Comparison of ENCODE assay signal across 9 cellular contexts in the genomic region with DNA sequence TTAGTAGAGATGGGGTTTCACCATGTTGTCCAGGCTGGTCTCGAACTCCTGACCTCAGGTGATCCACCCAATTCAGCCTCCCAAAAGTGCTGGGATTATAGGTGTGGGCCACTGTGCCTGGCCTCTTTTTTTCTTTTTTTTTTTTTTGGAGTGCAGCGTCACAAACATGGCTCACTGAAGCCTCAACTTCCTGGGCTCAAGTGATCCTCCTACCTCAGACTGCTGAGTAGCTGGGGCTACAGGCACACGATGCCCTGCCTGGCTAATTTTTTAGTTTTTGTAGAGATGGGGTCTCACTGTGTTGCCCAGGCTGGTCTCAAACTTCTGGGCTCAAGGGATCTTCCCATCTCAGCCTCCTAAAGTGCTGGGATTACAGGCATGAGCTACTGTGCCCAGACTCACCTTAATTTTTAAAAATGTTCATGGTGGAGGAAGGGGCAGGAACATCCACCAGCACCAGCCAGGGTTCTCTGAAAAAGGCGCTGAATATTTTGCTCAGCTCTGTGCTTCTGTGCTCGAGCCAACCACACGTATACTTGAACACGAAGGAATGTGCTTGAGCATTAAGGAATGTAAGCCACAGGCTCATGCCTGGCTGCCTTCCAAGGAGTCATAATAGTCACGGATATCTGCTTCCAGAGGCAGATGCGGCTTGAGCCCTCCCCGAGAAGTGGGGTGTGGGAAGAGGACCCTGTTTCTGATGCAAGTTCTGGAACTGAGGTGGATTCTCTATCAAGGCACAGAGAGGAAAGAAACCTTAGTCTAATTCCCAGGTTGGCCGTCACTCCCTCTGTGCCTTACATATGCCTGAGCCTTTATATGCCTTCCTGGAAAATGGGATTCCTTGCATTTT.
DNase-seq lines count a peak whose midpoint lies in the region; ATAC-seq and TF ChIP-seq lines count a peak whose summit lies in the region.
"Had no signal": no experiment of that assay in that cellular context is flagged by ENCODE, and none has a peak within 500 bp of the region (broad histone marks: within the 10 kb centered on the region; RNA-seq: fewer than 3 reads in every experiment).

No MANE protein-coding gene starts in this region.

- ATAC-seq in GM19035 (IDR thresholded peaks at IDR 0.05; ENCODE audit: unreplicated experiment) (no peak), GM21723 (IDR thresholded peaks at IDR 0.05; ENCODE audit: unreplicated experiment) (no peak), HG02885 (IDR thresholded peaks at IDR 0.05; ENCODE audit: poor library complexity, unreplicated experiment) (no peak)
- ATAC-seq: naive thymus-derived CD4-positive, alpha-beta T cell had no signal

- no peaks in the 10 kb centered on the region for H3K36me3 ChIP-seq in mesodermal cell (ENCODE audit: control insufficient read depth, insufficient read depth, low read length)

- H3K27me3 Mint-ChIP-seq in activated CD4-positive, alpha-beta memory T cell treated with anti-CD3 and anti-CD28 coated beads for 36 hours = peaks cover 5% of the 10 kb centered on the region

- intact Hi-C loops in activated CD4-positive, alpha-beta memory T cell treated with anti-CD3 and anti-CD28 coated beads for 36 hours (cut with micrococcal nuclease) = no loop called here

- DNase-seq in AG09319 (ENCODE audit: extremely low read depth, low read depth) (peak; percentile 96), NCI-H2107 treated with DMSO at 0.1 percent for 48 hours (lab: John Stamatoyannopoulos, UW; ENCODE audit: unreplicated experiment) (peak; percentile 7), coronary artery (ENCODE audit: low spot score) (peak; percentile 71)
- DNase-seq in activated CD4-positive, alpha-beta memory T cell treated with anti-CD3 and anti-CD28 coated beads for 36 hours = no peak
- DNase-seq: naive thymus-derived CD4-positive, alpha-beta T cell had no signal

- no peaks in the 10 kb centered on the region for H3K9me3 ChIP-seq in mesodermal cell (ENCODE audit: control insufficient read depth, low read length)

- H3K4me1 Mint-ChIP-seq in activated CD4-positive, alpha-beta memory T cell treated with anti-CD3 and anti-CD28 coated beads for 36 hours (ENCODE audit: low read depth) = no peaks in the 10 kb centered on the region

- CTCF ChIA-PET in activated CD4-positive, alpha-beta memory T cell treated with anti-CD3 and anti-CD28 coated beads for 36 hours (lab: Charles Lee) = interaction anchor here (1.5 kb wide), 1 partner anchor 308 kb away, joined by 3 read pairs; no protein-coding TSS in a partner anchor

- peak overlapping the region; percentile 61 to 81 for H3K27ac ChIP-seq in coronary artery
- H3K27ac ChIP-seq in mesodermal cell (ENCODE audit: low read depth, low read length, severe bottlenecking) = peak overlapping the region; percentile 45

- H3K36me3 Mint-ChIP-seq in activated CD4-positive, alpha-beta memory T cell treated with anti-CD3 and anti-CD28 coated beads for 36 hours = no peaks in the 10 kb centered on the region
- H3K36me3 Mint-ChIP-seq: naive thymus-derived CD4-positive, alpha-beta T cell had no signal

- H3K9me3 Mint-ChIP-seq in activated CD4-positive, alpha-beta memory T cell treated with anti-CD3 and anti-CD28 coated beads for 36 hours = peaks cover 2% of the 10 kb centered on the region

- H3K4me3 ChIP-seq in coronary artery = no peak overlapping the region
- no peak overlapping the region for H3K4me3 ChIP-seq in mesodermal cell (ENCODE audit: extremely low read depth, insufficient read depth, low read length, poor library complexity, severe bottlenecking)

- POLR2A ChIA-PET in activated CD4-positive, alpha-beta memory T cell treated with anti-CD3 and anti-CD28 coated beads for 36 hours (lab: Charles Lee) = no interaction called here

- TF ChIP-seq CTCF in AG09319 (IDR thresholded peaks at IDR 0.05; ENCODE audit: low read depth, low read length) (no peak), coronary artery (IDR thresholded peaks at IDR 0.05) (no peak)

- no peak overlapping the region for H3K27ac Mint-ChIP-seq in activated CD4-positive, alpha-beta memory T cell treated with anti-CD3 and anti-CD28 coated beads for 36 hours
- H3K27ac Mint-ChIP-seq: naive thymus-derived CD4-positive, alpha-beta T cell had no signal

- no peak overlapping the region for H3K4me3 Mint-ChIP-seq in activated CD4-positive, alpha-beta memory T cell treated with anti-CD3 and anti-CD28 coated beads for 36 hours
- H3K4me3 Mint-ChIP-seq: naive thymus-derived CD4-positive, alpha-beta T cell had no signal

- H3K4me1 ChIP-seq in mesodermal cell (ENCODE audit: control insufficient read depth, insufficient read depth, low read length, poor library complexity, severe bottlenecking) = peaks cover 7% of the 10 kb centered on the region

- 85 to 88% methylated on average over 7 of the region's 11 CpGs for WGBS in mesodermal cell (ENCODE audit: insufficient coverage in 2 of 2), 2 experiments
